In the genomic region with DNA sequence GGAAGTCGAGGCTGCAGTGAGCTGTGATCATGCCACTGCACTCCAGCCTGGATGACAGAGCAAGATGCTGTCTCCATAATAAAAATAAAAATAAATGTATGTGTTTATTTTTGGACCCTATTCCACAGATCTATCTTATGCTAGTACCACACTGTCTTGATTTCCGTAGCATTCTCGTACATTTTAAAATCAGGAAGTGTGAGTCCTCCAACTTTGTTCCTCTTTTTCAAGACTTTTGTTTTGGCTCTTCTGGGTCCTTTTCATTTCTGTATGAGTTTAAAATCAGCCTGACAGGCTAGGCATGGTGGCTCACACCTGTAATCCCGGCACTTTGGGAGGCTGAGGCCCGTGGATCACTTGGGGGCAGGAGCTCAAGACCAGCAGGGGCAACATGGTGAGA, we compare ENCODE assay signal across 20 cellular contexts. TPM values are rescaled to one million over a fixed set of nuclear protein-coding genes. Genes with fewer than 3 reads are reported as not detected.
A peak's percentile ranks its signal among the peaks of the same experiment; 100 is the strongest.
DNase-seq lines count a peak whose midpoint lies in the region; ATAC-seq, FAIRE-seq and TF ChIP-seq lines count a peak whose summit lies in the region.
"Had no signal": no experiment of that assay in that cellular context is flagged by ENCODE, and none has a peak within 500 bp of the region (broad histone marks: within the 10 kb centered on the region; RNA-seq: fewer than 3 reads in every experiment).

No MANE protein-coding gene starts in this region.

- TF ChIP-seq POLR2A in GM12891 (IDR thresholded peaks at IDR 0.05; ENCODE audit: low read depth, low read length) (no peak), GM12878 (IDR thresholded peaks at IDR 0.05; ENCODE audit: low read depth, low read length) (no peak)

- H3K9me3 ChIP-seq in GM12878 (replicated peaks; ENCODE audit: control insufficient read depth, insufficient read depth, low read length), result no peaks in the 10 kb centered on the region
- H3K9me3 ChIP-seq: body of pancreas, Caco-2 had no signal

- no peaks in the 10 kb centered on the region; the same call in 1 of the 2 replicates for H3K4me1 ChIP-seq in GM12878 (ENCODE audit: control insufficient read depth, insufficient read depth, low read length)
- H3K4me1 ChIP-seq: body of pancreas, parathyroid adenoma had no signal

- H2AFZ ChIP-seq in GM12878 (ENCODE audit: control insufficient read depth, low read depth, low read length), result no peak overlapping the region
- H2AFZ ChIP-seq: parathyroid adenoma had no signal

- DNase-seq in GM12891 (ENCODE audit: insufficient read length, low spot score) (no peak), NOMO-1 (lab: John Stamatoyannopoulos, UW; ENCODE audit: unreplicated experiment in 2 of 2) (peak; percentile 39 to 92), GM12878 (ENCODE audit: low read depth, low spot score) (no peak), posterior vena cava (ENCODE audit: low spot score) (peak; percentile 30)
- DNase-seq in activated T-cell treated with anti-CD3 and anti-CD28 coated beads, Interleukin-2, amount 50 U/mL, for 1 hour, result no peak
- no peak for DNase-seq in stimulated activated CD8-positive, alpha-beta memory T cell treated with anti-CD3 and anti-CD28 coated beads, Interleukin-4, amount 100 ng/mL, for 48 hours
- DNase-seq in effector CD4-positive, alpha-beta T cell, result no peak
- DNase-seq: activated CD4-positive, alpha-beta T cell treated with anti-CD3 and anti-CD28 coated beads, Interleukin-2, amount 50 U/mL, for 4 hours; body of pancreas; Caco-2; foreskin fibroblast; H9; NCI-H2107; NCI-H524; stimulated activated CD4-positive, alpha-beta T cell treated with anti-CD3 and anti-CD28 coated beads, Interleukin-4, amount 100 ng/mL, for 4 hours had no signal

- intact Hi-C loops in GM12878 (cut with micrococcal nuclease; ENCODE audit: unreplicated experiment) (no loop called here), posterior vena cava (cut with DNase I) (no loop called here)

- no peaks in the 10 kb centered on the region for H3K79me2 ChIP-seq in GM12878 (ENCODE audit: control insufficient read depth, insufficient read depth, low read length)
- H3K79me2 ChIP-seq: parathyroid adenoma had no signal

- no peak for TF ChIP-seq RAD21 in GM12878 (IDR thresholded peaks at IDR 0.05; ENCODE audit: insufficient read depth, low read depth, low read length)

- no peak for FAIRE-seq in GM12891 (lab: Jason Lieb, UNC)
- FAIRE-seq in GM12878 (lab: Jason Lieb, UNC), result no peak
- FAIRE-seq: colon had no signal

- 21% methylated on average over 5 of the region's 5 CpGs for WGBS in GM12878 (ENCODE audit: insufficient coverage, insufficient replicate concordance, low lambda C conversion rate, missing lambda C conversion rate)

- no peak overlapping the region for H3K9ac ChIP-seq in GM12878 (ENCODE audit: control insufficient read depth, insufficient read depth, low read length)
- H3K9ac ChIP-seq: parathyroid adenoma had no signal

- RAD21 ChIA-PET in GM12878 (lab: Charles Lee; ENCODE audit: unreplicated experiment), result interaction anchor here (1.0 kb wide), 1 partner anchor 44 kb away, joined by 3 read pairs; no protein-coding TSS in a partner anchor

- POLR2A ChIA-PET in GM12878 (lab: Charles Lee), result no interaction called here

- ATAC-seq in GM12878 (peak; percentile 39; the same call in 1 of the 3 replicates), HG02870 (IDR thresholded peaks at IDR 0.05; ENCODE audit: unreplicated experiment) (no peak)
- ATAC-seq: body of pancreas, Panc1 had no signal

- no peak overlapping the region for H3K27ac ChIP-seq in GM12878 (ENCODE audit: control insufficient read depth, insufficient read depth)
- H3K27ac ChIP-seq: parathyroid adenoma had no signal

- TF ChIP-seq EP300 in GM12878 (IDR thresholded peaks at IDR 0.05; ENCODE audit: borderline replicate concordance in 1 of 2, control insufficient read depth in 1 of 2, low read depth in 2 of 2, low read length in 2 of 2), result no peak

- H3K4me3 ChIP-seq in GM12878, result no peak overlapping the region
- H3K4me3 ChIP-seq: body of pancreas, skin epidermis had no signal

- SMC1A ChIA-PET in GM12878 (lab: Charles Lee; ENCODE audit: uncharacterized antibody, unreplicated experiment), result no interaction called here

- BruUV-seq in GM12878 (replicated peaks; lab: Mats Ljungman, UMichigan), result no TSS peak

- no peak overlapping the region for H3K4me2 ChIP-seq in GM12878 (ENCODE audit: control insufficient read depth, insufficient read depth)

- in situ Hi-C loops in GM12878 (cut with MboI), result no loop called here

- CTCF ChIA-PET in GM12878 (lab: Yijun Ruan, JAX), result interaction anchor here (1.9 kb wide), 1 partner anchor 22 kb away, joined by 4 read pairs; no protein-coding TSS in a partner anchor

- no peaks in the 10 kb centered on the region for H4K20me1 ChIP-seq in GM12878 (ENCODE audit: control insufficient read depth, insufficient read depth)

- no peaks in the 10 kb centered on the region for H3K27me3 ChIP-seq in GM12878 (replicated peaks in 1 of 2; ENCODE audit: control insufficient read depth in 2 of 2, insufficient read depth in 2 of 2, low read length in 1 of 2)
- H3K27me3 ChIP-seq: body of pancreas had no signal

- no peak for TF ChIP-seq CTCF in GM12878 (IDR thresholded peaks at IDR 0.05 in 2 of 3, conservative IDR thresholded peaks at IDR 0.05 in 1 of 3; ENCODE audit: control insufficient read depth in 2 of 3, extremely low read depth in 1 of 3, insufficient read depth in 1 of 3, low read depth in 3 of 3, low read length in 3 of 3)

- no peaks in the 10 kb centered on the region for H3K36me3 ChIP-seq in GM12878 (ENCODE audit: control insufficient read depth in 2 of 2, insufficient read depth in 2 of 2, low read length in 1 of 2)

TF ChIP-seq in GM12891, 5 proteins besides CTCF, POLR2A, EP300 and RAD21:
- TF ChIP-seq SPI1 (IDR thresholded peaks at IDR 0.05; ENCODE audit: low read depth, low read length), result peak; percentile 76
- no peak for TF ChIP-seq POU2F2 (IDR thresholded peaks at IDR 0.05; ENCODE audit: low read depth, low read length)

TF ChIP-seq in GM12878, 131 proteins besides CTCF, POLR2A, EP300 and RAD21:
- TF ChIP-seq SPI1 (IDR thresholded peaks at IDR 0.05; ENCODE audit: borderline replicate concordance, insufficient read depth, low read depth, low read length) (peak; percentile 74; the same call in 1 of the 2 replicates), PAX5 (IDR thresholded peaks at IDR 0.05; ENCODE audit: borderline replicate concordance, low read depth, low read length) (no peak)

RNA-seq across cellular contexts. Expression of gene DAO, which starts 25.8 kb away (rescaled TPM):
- not detected for polyA plus RNA-seq in GM12891 (2012; ENCODE audit: low read depth, missing spikeins)
- not detected in 2 replicates for total RNA-seq in GM12878 (2013; cell fraction: nucleolus; rRNA removed)
- total RNA-seq in GM12878 (2014; rRNA removed), result not detected in 2 replicates
- not detected in 2 replicates for total RNA-seq in GM12878 (2014; rRNA removed; fragmentation: Illumina TruSeq; extraction: Trizol)
- not detected in 2 replicates for total RNA-seq in GM12878 (2021)
- not detected for polyA plus RNA-seq in GM12878 (2011; ENCODE audit: low read depth)
- 0.15 TPM in 1 of 2 replicates, not detected in the other for polyA plus RNA-seq in GM12878 (2011; rRNA removed)
- polyA plus RNA-seq in GM12878 (2011; cell fraction: cytosol; rRNA removed), result not detected in 2 replicates
- 0.23 and 0.30 TPM in 2 replicates for polyA plus RNA-seq in GM12878 (2011; cell fraction: nucleus; rRNA removed)
- polyA plus RNA-seq in GM12878 (2012), result not detected in 2 replicates
- not detected in 2 replicates for polyA plus RNA-seq in GM12878 (2014; fragmentation: Illumina TruSeq; extraction: Trizol)
- polyA plus RNA-seq in GM12878 (2014; fragmentation: Nextera tagmentation; extraction: Ambion mirVana), result not detected
- polyA plus RNA-seq in GM12878 (2014; rRNA removed), result not detected in 2 replicates
- polyA plus RNA-seq in GM12878 (2016; fragmentation: Nextera tagmentation; extraction: Ambion mirVana), result not detected
- not detected in 2 replicates for polyA minus RNA-seq in GM12878 (2011; rRNA and poly(A)+ RNA removed)
- polyA minus RNA-seq in GM12878 (2011; cell fraction: cytosol; rRNA and poly(A)+ RNA removed), result not detected in 2 replicates
- polyA minus RNA-seq in GM12878 (2011; cell fraction: nucleus; rRNA and poly(A)+ RNA removed), result not detected in 2 replicates
- total RNA-seq in posterior vena cava, result under 1 TPM in 1 of 2 donors, not detected in 1; 0.28 TPM
- total RNA-seq: body of pancreas, Caco-2, H9 had no signal

RNA-seq across cellular contexts. Expression of gene SSH1, which starts 48.3 kb away (rescaled TPM):
- 10.2 TPM for polyA plus RNA-seq in GM12891 (2012; ENCODE audit: low read depth, missing spikeins)
- total RNA-seq in GM12878 (2013; cell fraction: nucleolus; rRNA removed), result 94.7 and 103 TPM in 2 replicates
- total RNA-seq in GM12878 (2014; rRNA removed) (7.1 and 7.2 TPM in 2 replicates), GM12878 (2014; rRNA removed; fragmentation: Illumina TruSeq; extraction: Trizol) (5.6 and 7.3 TPM in 2 replicates), GM12878 (2021) (28.6 and 29.9 TPM in 2 replicates), posterior vena cava (10 to 100 TPM; 34.7 to 43.9 TPM)
- polyA plus RNA-seq in GM12878 (2011; ENCODE audit: low read depth), result 5.3 TPM
- polyA plus RNA-seq in GM12878 (2011; rRNA removed) (17.7 and 23.7 TPM in 2 replicates), GM12878 (2014; fragmentation: Illumina TruSeq; extraction: Trizol) (10.6 and 10.8 TPM in 2 replicates), GM12878 (2014; fragmentation: Nextera tagmentation; extraction: Ambion mirVana) (1 to 10 TPM; 1.5 to 1.6 TPM), GM12878 (2014; rRNA removed) (11.8 and 12.4 TPM in 2 replicates), GM12878 (2016; fragmentation: Nextera tagmentation; extraction: Ambion mirVana) (10 to 100 TPM; 12.1 to 12.7 TPM)
- polyA plus RNA-seq in GM12878 (2011; cell fraction: cytosol; rRNA removed), result 20.9 and 21.1 TPM in 2 replicates
- 27.3 and 35.4 TPM in 2 replicates for polyA plus RNA-seq in GM12878 (2011; cell fraction: nucleus; rRNA removed)
- polyA plus RNA-seq in GM12878 (2012), result 10.0 and 10.9 TPM in 2 replicates
- 33.6 and 36.7 TPM in 2 replicates for polyA minus RNA-seq in GM12878 (2011; rRNA and poly(A)+ RNA removed)
- 11.8 and 12.2 TPM in 2 replicates for polyA minus RNA-seq in GM12878 (2011; cell fraction: cytosol; rRNA and poly(A)+ RNA removed)
- polyA minus RNA-seq in GM12878 (2011; cell fraction: nucleus; rRNA and poly(A)+ RNA removed), result 15.5 and 33.2 TPM in 2 replicates

Comparison
In these comparisons a context has a peak if more than half of its experiments do, and no peak if none do; other contexts are left out.
1. DNase-seq: peak in NOMO-1 (2 of 2) and posterior vena cava (single experiment); none in GM12891 (single experiment), GM12878 (single experiment), activated T-cell treated with anti-CD3 and anti-CD28 coated beads, Interleukin-2, amount 50 U/mL, for 1 hour (single experiment), stimulated activated CD8-positive, alpha-beta memory T cell treated with anti-CD3 and anti-CD28 coated beads, Interleukin-4, amount 100 ng/mL, for 48 hours (single experiment) and effector CD4-positive, alpha-beta T cell (single experiment).